13 cellular contexts compared by ENCODE assay signal in genomic region chr9:133332381-133332730, GRCh38.
"Had no signal": no experiment of that assay in that cellular context is flagged by ENCODE, and none has a peak within 500 bp of the region (broad histone marks: within the 10 kb centered on the region; RNA-seq: fewer than 3 reads in every experiment).

No MANE protein-coding gene starts in this region.

- DNase-seq: activated CD4-positive, alpha-beta memory T cell treated with anti-CD3 and anti-CD28 coated beads for 36 hours; activated CD4-positive, CD25-positive, alpha-beta regulatory T cell treated with anti-CD3 and anti-CD28 coated beads, Interleukin-2, amount 50 U/mL, for 72 hours; activated CD8-positive, alpha-beta memory T cell treated with anti-CD3 and anti-CD28 coated beads, Interleukin-2, amount 10 ng/mL, durations not matched to agents 7 days and 5 days; mesendoderm; SJCRH30; small intestine; stimulated activated CD4-positive, alpha-beta T cell treated with anti-CD3 and anti-CD28 coated beads, Interleukin-4, amount 100 ng/mL, for 1 hour; T1000 had no signal

- FAIRE-seq: bronchial epithelial cell, small intestine had no signal

- H3K27ac ChIP-seq: dorsolateral prefrontal cortex, prostate gland, SJCRH30, thoracic aorta, upper lobe of left lung had no signal

- H3K9me3 ChIP-seq: prostate gland, SJCRH30, thoracic aorta, upper lobe of left lung had no signal

- H3K4me3 ChIP-seq: dorsolateral prefrontal cortex, prostate gland, SJCRH30, thoracic aorta, upper lobe of left lung had no signal

- H3K27me3 ChIP-seq: dorsolateral prefrontal cortex, SJCRH30, upper lobe of left lung had no signal

- H3K4me1 ChIP-seq: SJCRH30 had no signal
